In the genomic region with DNA sequence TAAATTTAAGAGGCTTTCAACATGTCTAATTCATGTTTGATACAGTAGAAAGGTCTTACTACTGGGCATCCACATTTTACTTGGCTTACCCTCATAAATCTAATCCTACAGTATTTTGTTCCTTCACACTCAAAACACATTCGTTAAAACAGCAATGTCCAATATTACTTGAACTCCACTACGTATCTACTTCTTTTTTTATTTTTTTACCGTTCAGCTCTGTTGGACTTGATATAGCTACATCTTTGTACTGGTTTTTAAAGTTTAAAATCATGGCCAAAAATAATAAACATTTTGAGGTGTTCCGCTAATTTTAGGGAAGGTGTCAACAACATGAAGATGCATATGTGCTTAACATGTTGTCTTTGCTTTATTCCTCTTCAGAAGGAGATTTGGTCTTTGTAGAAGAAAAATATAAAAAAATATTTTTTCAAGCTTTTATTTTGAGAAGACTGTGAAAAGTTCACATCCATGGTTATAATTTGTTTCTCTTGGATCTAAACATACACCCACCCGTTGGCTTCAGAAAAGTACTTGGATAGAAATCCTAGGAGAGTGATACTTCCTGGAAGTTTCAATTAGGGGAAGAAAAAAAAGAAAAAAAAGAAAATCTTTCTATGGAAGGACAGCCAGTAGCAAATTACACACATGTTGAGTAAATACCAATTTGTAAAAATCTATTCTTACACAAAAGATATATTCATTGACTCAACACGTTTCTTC, we compare ENCODE assay signal across 30 cellular contexts.
"Had no signal": no experiment of that assay in that cellular context is flagged by ENCODE, and none has a peak within 500 bp of the region (broad histone marks: within the 10 kb centered on the region; RNA-seq: fewer than 3 reads in every experiment).

No MANE protein-coding gene starts in this region.

- H3K9me3 Mint-ChIP-seq: activated B cell treated with CpG ODN at 0.5 μM for 24 hours; activated naive CD4-positive, alpha-beta T cell treated with anti-CD3 and anti-CD28 coated beads, Interleukin-2, amount 50 U/mL, for 24 hours; activated T-helper 2 cell treated with anti-CD3 and anti-CD28 coated beads, Interferon-gamma antibody, Interleukin-2, Interleukin-4, amounts not matched to agents 10 μg/mL and 5 μg/mL and 100 μg/mL, durations not matched to agents 14 hours and 24 hours and 36 hours; central memory CD8-positive, alpha-beta T cell; natural killer cell treated with Interleukin-12 subunit alpha and Interleukin-12 subunit beta and Interleukin-15 and Interleukin-18, amount 100 ng/mL, for 72 hours had no signal

- H3K27me3 Mint-ChIP-seq: activated B cell treated with CpG ODN at 0.5 μM for 24 hours; activated CD4-positive, alpha-beta T cell treated with anti-CD3 and anti-CD28 coated beads for 36 hours; activated CD8-positive, alpha-beta memory T cell treated with anti-CD3 and anti-CD28 coated beads, Interleukin-2, amount 10 ng/mL, durations not matched to agents 7 days and 5 days; activated naive CD4-positive, alpha-beta T cell treated with anti-CD3 and anti-CD28 coated beads, Interleukin-2, amount 50 U/mL, for 24 hours; activated naive CD8-positive, alpha-beta T cell treated with anti-CD3 and anti-CD28 coated beads, Interleukin-2, amount 50 U/mL, for 24 hours; central memory CD8-positive, alpha-beta T cell; natural killer cell treated with Interleukin-12 subunit alpha and Interleukin-12 subunit beta and Interleukin-15 and Interleukin-18, amount 100 ng/mL, for 72 hours; stimulated activated naive B cell treated with anti-CD40 and anti-IgM and Interleukin-4, amounts not matched to agents 10 μg/mL and 1 μg/mL and 100 μg/mL, for 72 hours had no signal

- H3K4me1 Mint-ChIP-seq: activated CD4-positive, alpha-beta T cell treated with anti-CD3 and anti-CD28 coated beads for 36 hours; activated CD8-positive, alpha-beta memory T cell treated with anti-CD3 and anti-CD28 coated beads, Interleukin-2, amount 10 ng/mL, durations not matched to agents 7 days and 5 days; activated naive CD4-positive, alpha-beta T cell treated with anti-CD3 and anti-CD28 coated beads, Interleukin-2, amount 50 U/mL, for 24 hours; activated naive CD8-positive, alpha-beta T cell treated with anti-CD3 and anti-CD28 coated beads, Interleukin-2, amount 50 U/mL, for 24 hours; central memory CD8-positive, alpha-beta T cell had no signal

- H3K4me3 Mint-ChIP-seq: activated B cell treated with CpG ODN at 0.5 μM for 24 hours; activated CD4-positive, alpha-beta T cell treated with anti-CD3 and anti-CD28 coated beads for 36 hours; activated CD8-positive, alpha-beta memory T cell treated with anti-CD3 and anti-CD28 coated beads, Interleukin-2, amount 10 ng/mL, durations not matched to agents 7 days and 5 days; activated CD8-positive, alpha-beta T cell treated with anti-CD3 and anti-CD28 coated beads, Interleukin-2, amount 10 ng/mL, durations not matched to agents 7 days and 5 days; activated naive CD4-positive, alpha-beta T cell treated with anti-CD3 and anti-CD28 coated beads, Interleukin-2, amount 50 U/mL, for 24 hours; activated naive CD8-positive, alpha-beta T cell treated with anti-CD3 and anti-CD28 coated beads, Interleukin-2, amount 50 U/mL, for 24 hours; central memory CD8-positive, alpha-beta T cell; natural killer cell treated with Interleukin-12 subunit alpha and Interleukin-12 subunit beta and Interleukin-15 and Interleukin-18, amount 100 ng/mL, for 72 hours; stimulated activated naive B cell treated with anti-CD40 and anti-IgM and Interleukin-4, amounts not matched to agents 10 μg/mL and 1 μg/mL and 100 μg/mL, for 72 hours had no signal

- H3K36me3 Mint-ChIP-seq: activated CD8-positive, alpha-beta memory T cell treated with anti-CD3 and anti-CD28 coated beads, Interleukin-2, amount 10 ng/mL, durations not matched to agents 7 days and 5 days; activated naive CD4-positive, alpha-beta T cell treated with anti-CD3 and anti-CD28 coated beads, Interleukin-2, amount 50 U/mL, for 24 hours; natural killer cell treated with Interleukin-12 subunit alpha and Interleukin-12 subunit beta and Interleukin-15 and Interleukin-18, amount 100 ng/mL, for 72 hours had no signal

- H3K9me3 ChIP-seq: breast epithelium, gastroesophageal sphincter, left lung, mucosa of descending colon, pancreas, prostate gland, stomach, suprapubic skin, tibial artery, upper lobe of right lung had no signal

- H3K36me3 ChIP-seq: breast epithelium, gastroesophageal sphincter, left lung, pancreas, prostate gland, stomach, suprapubic skin, tibial artery, upper lobe of right lung had no signal

- H3K27ac ChIP-seq: breast epithelium, left lung, pancreas, prostate gland, stomach, suprapubic skin, tibial artery, upper lobe of right lung had no signal

- H3K4me1 ChIP-seq: gastroesophageal sphincter, prostate gland, suprapubic skin had no signal

- H3K4me3 ChIP-seq: breast epithelium, gastroesophageal sphincter, left lung, mucosa of descending colon, pancreas, prostate gland, stomach, suprapubic skin, tibial artery, upper lobe of right lung had no signal

- H3K27me3 ChIP-seq: breast epithelium, gastroesophageal sphincter, left lung, pancreas, stomach, suprapubic skin, tibial artery, upper lobe of right lung had no signal

- ATAC-seq: activated CD4-positive, alpha-beta T cell treated with anti-CD3 and anti-CD28 coated beads for 36 hours; activated CD8-positive, alpha-beta memory T cell treated with anti-CD3 and anti-CD28 coated beads, Interleukin-2, amount 10 ng/mL, durations not matched to agents 7 days and 5 days; activated CD8-positive, alpha-beta T cell treated with anti-CD3 and anti-CD28 coated beads, Interleukin-2, amount 10 ng/mL, durations not matched to agents 7 days and 5 days; activated naive CD8-positive, alpha-beta T cell treated with anti-CD3 and anti-CD28 coated beads, Interleukin-2, amount 50 U/mL, for 24 hours; gastroesophageal sphincter; left lung; mucosa of descending colon; natural killer cell treated with Interleukin-12 subunit alpha and Interleukin-12 subunit beta and Interleukin-15 and Interleukin-18, amount 100 ng/mL, for 72 hours; pancreas; stimulated activated naive B cell treated with anti-CD40 and anti-IgM and Interleukin-4, amounts not matched to agents 10 μg/mL and 1 μg/mL and 100 μg/mL, for 72 hours; upper lobe of right lung had no signal

- H3K27ac Mint-ChIP-seq: activated B cell treated with CpG ODN at 0.5 μM for 24 hours; activated CD4-positive, alpha-beta T cell treated with anti-CD3 and anti-CD28 coated beads for 36 hours; activated CD8-positive, alpha-beta memory T cell treated with anti-CD3 and anti-CD28 coated beads, Interleukin-2, amount 10 ng/mL, durations not matched to agents 7 days and 5 days; activated CD8-positive, alpha-beta T cell treated with anti-CD3 and anti-CD28 coated beads, Interleukin-2, amount 10 ng/mL, durations not matched to agents 7 days and 5 days; activated naive CD4-positive, alpha-beta T cell treated with anti-CD3 and anti-CD28 coated beads, Interleukin-2, amount 50 U/mL, for 24 hours; activated naive CD8-positive, alpha-beta T cell treated with anti-CD3 and anti-CD28 coated beads, Interleukin-2, amount 50 U/mL, for 24 hours; activated T-helper 2 cell treated with anti-CD3 and anti-CD28 coated beads, Interferon-gamma antibody, Interleukin-2, Interleukin-4, amounts not matched to agents 10 μg/mL and 5 μg/mL and 100 μg/mL, durations not matched to agents 14 hours and 24 hours and 36 hours; natural killer cell treated with Interleukin-12 subunit alpha and Interleukin-12 subunit beta and Interleukin-15 and Interleukin-18, amount 100 ng/mL, for 72 hours; stimulated activated naive B cell treated with anti-CD40 and anti-IgM and Interleukin-4, amounts not matched to agents 10 μg/mL and 1 μg/mL and 100 μg/mL, for 72 hours had no signal

- DNase-seq: activated B cell treated with CpG ODN at 0.5 μM for 24 hours; activated CD4-positive, alpha-beta T cell treated with anti-CD3 and anti-CD28 coated beads for 36 hours; activated CD8-positive, alpha-beta memory T cell treated with anti-CD3 and anti-CD28 coated beads, Interleukin-2, amount 10 ng/mL, durations not matched to agents 7 days and 5 days; activated CD8-positive, alpha-beta T cell treated with anti-CD3 and anti-CD28 coated beads, Interleukin-2, amount 10 ng/mL, durations not matched to agents 7 days and 5 days; activated naive CD8-positive, alpha-beta T cell treated with anti-CD3 and anti-CD28 coated beads, Interleukin-2, amount 50 U/mL, for 24 hours; activated T-cell treated with anti-CD3 and anti-CD28 coated beads, Interleukin-2, amount 50 U/mL, for 48 hours; amygdala; dermis blood vessel endothelial cell; effector CD4-positive, alpha-beta T cell; hypothalamus; kidney glomerular epithelial cell; left lung; mucosa of descending colon; pancreas; retina; stimulated activated CD4-positive, alpha-beta T cell treated with anti-CD3 and anti-CD28 coated beads, Interleukin-15, amount 100 ng/mL, for 24 hours; stimulated activated CD4-positive, alpha-beta T cell treated with anti-CD3 and anti-CD28 coated beads, Interleukin-2, amount 100 ng/mL, for 24 hours; stimulated activated naive B cell treated with anti-CD40 and anti-IgM and Interleukin-4, amounts not matched to agents 10 μg/mL and 1 μg/mL and 100 μg/mL, for 72 hours; stomach; T-helper 2 cell; tibial artery; upper lobe of right lung had no signal
